Comparison of ENCODE assay signal across 22 cellular contexts in the genomic region with DNA sequence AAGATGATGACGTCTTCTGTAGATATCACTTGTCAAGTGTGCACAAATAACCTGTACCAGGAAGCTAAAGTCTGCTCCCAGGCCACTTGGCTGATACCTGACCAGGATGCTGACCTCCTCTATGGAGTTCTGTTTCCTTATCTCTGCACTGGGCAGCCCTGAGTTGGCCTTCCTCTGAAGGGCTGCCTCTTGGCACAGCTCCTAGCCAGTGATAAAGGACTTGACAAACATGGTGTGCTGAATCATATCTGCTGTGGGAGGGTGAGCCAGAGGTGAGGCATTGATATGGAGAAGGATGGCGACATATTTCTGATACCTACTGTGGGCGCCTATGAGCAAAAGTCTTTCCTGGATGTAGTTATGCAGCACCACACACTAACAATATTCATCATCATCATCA. TPM values are rescaled to one million over a fixed set of nuclear protein-coding genes. Genes with fewer than 3 reads are reported as not detected.
A peak's percentile ranks its signal among the peaks of the same experiment; 100 is the strongest.
DNase-seq lines count a peak whose midpoint lies in the region; ATAC-seq and TF ChIP-seq lines count a peak whose summit lies in the region.
"Had no signal": no experiment of that assay in that cellular context is flagged by ENCODE, and none has a peak within 500 bp of the region (broad histone marks: within the 10 kb centered on the region; RNA-seq: fewer than 3 reads in every experiment).

No MANE protein-coding gene starts in this region.

- H3K27ac ChIP-seq in body of pancreas: peak overlapping the region in 2 of 4 donors; percentile 21 to 27
- H3K27ac ChIP-seq: ascending aorta, KMS-11, SJSA1 had no signal

- no peaks in the 10 kb centered on the region for H3K9me3 ChIP-seq in body of pancreas
- H3K9me3 ChIP-seq in mucosa of descending colon: no peaks in the 10 kb centered on the region
- H3K9me3 ChIP-seq: ascending aorta, Caco-2, SJSA1 had no signal

- intact Hi-C loops in body of pancreas (cut with DNase I): no loop called here
- intact Hi-C loops in mucosa of descending colon (cut with DNase I, micrococcal nuclease): no loop called here

- DNase-seq in Daoy (ENCODE audit: low read depth) (peak; percentile 73), NCI-H226 (peak; percentile 94), body of pancreas (peak; percentile 79 to 94 (median 86)), mucosa of descending colon (peak in 1 of 3 donors; percentile 7), NCI-H1694 treated with DMSO at 0.1 percent for 48 hours (lab: John Stamatoyannopoulos, UW) (no peak), RPMI8226 (no peak)
- DNase-seq: activated CD4-positive, alpha-beta T cell treated with anti-CD3 and anti-CD28 coated beads for 48 hours; activated CD8-positive, alpha-beta memory T cell treated with anti-CD3 and anti-CD28 coated beads, Interleukin-2, amount 50 U/mL, for 48 hours; activated naive CD4-positive, alpha-beta T cell; Caco-2; GF-D8; GOT3; NCI-H345 had no signal

- no peak for TF ChIP-seq POLR2A in body of pancreas (IDR thresholded peaks at IDR 0.05)

- H3K27me3 ChIP-seq in body of pancreas: no peaks in the 10 kb centered on the region
- H3K27me3 ChIP-seq: ascending aorta had no signal

- WGBS in body of pancreas, 2 donors: 16 to 25% methylated on average over 3 of the region's 3 CpGs

- no peak overlapping the region for H3K4me3 ChIP-seq in body of pancreas
- H3K4me3 ChIP-seq in mucosa of descending colon: no peak overlapping the region
- H3K4me3 ChIP-seq: ascending aorta, SJSA1 had no signal

- H3K36me3 ChIP-seq in body of pancreas (replicated peaks in 1 of 2; ENCODE audit: insufficient read depth in 1 of 2, low read depth in 2 of 2): no peaks in the 10 kb centered on the region
- H3K36me3 ChIP-seq in mucosa of descending colon (ENCODE audit: low read depth): no peaks in the 10 kb centered on the region
- H3K36me3 ChIP-seq: ascending aorta, SJSA1 had no signal

- TF ChIP-seq CTCF in body of pancreas (IDR thresholded peaks at IDR 0.05): no peak
- TF ChIP-seq CTCF in mucosa of descending colon (IDR thresholded peaks at IDR 0.05): no peak

- H3K4me1 ChIP-seq in body of pancreas (peaks cover 5% of the 10 kb centered on the region), mucosa of descending colon (ENCODE audit: low read depth) (no peaks in the 10 kb centered on the region)
- H3K4me1 ChIP-seq: ascending aorta, SJSA1 had no signal

- ATAC-seq in body of pancreas (peak; percentile 99), mucosa of descending colon (peak; percentile 71), HG02885 (IDR thresholded peaks at IDR 0.05; ENCODE audit: poor library complexity, unreplicated experiment) (no peak), GM21825 (IDR thresholded peaks at IDR 0.05; ENCODE audit: unreplicated experiment) (no peak)
- ATAC-seq: natural killer cell treated with Interleukin-12 subunit alpha and Interleukin-12 subunit beta and Interleukin-15 and Interleukin-18, amount 100 ng/mL, for 72 hours had no signal

RNA-seq across cellular contexts. Expression of a gene that starts 32.8 kb away (rescaled TPM):
- 0.33 and 0.57 TPM in 2 replicates for total RNA-seq in Daoy (2014; rRNA removed; shearing (Covaris generic))
- total RNA-seq in body of pancreas: 10 to 100 TPM; 42.5 to 63.3 TPM
- total RNA-seq in mucosa of descending colon: 10 to 100 TPM in 2 of 3 donors, 1 to 10 TPM in 1; 6.2 to 25.3 (median 11.9) TPM
- total RNA-seq: ascending aorta; B cell; epithelial cell of proximal tubule; natural killer cell treated with Interleukin-12 subunit alpha and Interleukin-12 subunit beta and Interleukin-15 and Interleukin-18, amount 100 ng/mL, for 72 hours; posterior vena cava had no signal

Comparison
In these comparisons a context has a peak if more than half of its experiments do, and no peak if none do; other contexts are left out.
1. DNase-seq: peak in Daoy (single experiment), NCI-H226 (single experiment) and body of pancreas (4 of 4); none in NCI-H1694 treated with DMSO at 0.1 percent for 48 hours (single experiment) and RPMI8226 (single experiment).
2. ATAC-seq: peak in body of pancreas (single experiment) and mucosa of descending colon (single experiment); none in HG02885 (single experiment) and GM21825 (single experiment).